13 cellular contexts compared by ENCODE assay signal in genomic region chr4:87033902-87034301, GRCh38.
DNase-seq lines count a peak whose midpoint lies in the region; ATAC-seq and TF ChIP-seq lines count a peak whose summit lies in the region.
"Had no signal": no experiment of that assay in that cellular context is flagged by ENCODE, and none has a peak within 500 bp of the region (broad histone marks: within the 10 kb centered on the region; RNA-seq: fewer than 3 reads in every experiment).

No MANE protein-coding gene starts in this region.

- no peaks in the 10 kb centered on the region for H3K9me3 ChIP-seq in adrenal gland (replicated peaks in 1 of 3)
- H3K9me3 ChIP-seq in stomach smooth muscle (ENCODE audit: control insufficient read depth in 2 of 2, low read length in 2 of 2) = no peaks in the 10 kb centered on the region

- H3K9me3 Mint-ChIP-seq in stimulated activated naive CD8-positive, alpha-beta T cell treated with anti-CD3 and anti-CD28 coated beads, Interleukin-15, amount 100 ng/mL, for 72 hours = no peaks in the 10 kb centered on the region
- H3K9me3 Mint-ChIP-seq: nephron progenitor cell had no signal

- no peak for TF ChIP-seq POLR2A in adrenal gland (IDR thresholded peaks at IDR 0.05)

- WGBS in adrenal gland, 4 donors = 74 to 81% (median 77%) methylated on average over 8 of the region's 8 CpGs

- no peak overlapping the region for H3K4me3 Mint-ChIP-seq in stimulated activated naive CD8-positive, alpha-beta T cell treated with anti-CD3 and anti-CD28 coated beads, Interleukin-15, amount 100 ng/mL, for 72 hours
- H3K4me3 Mint-ChIP-seq: nephron progenitor cell had no signal

- H3K36me3 ChIP-seq in adrenal gland (replicated peaks in 1 of 2) (no peaks in the 10 kb centered on the region), stomach smooth muscle (ENCODE audit: control insufficient read depth in 2 of 2, insufficient read depth in 2 of 2, low read length in 2 of 2) (no peaks in the 10 kb centered on the region)

- H3K4me3 ChIP-seq in GM12875 (ENCODE audit: low read depth, low read length) (no peak overlapping the region), adrenal gland (no peak overlapping the region), stomach smooth muscle (ENCODE audit: low read length in 2 of 2) (peak overlapping the region in 1 of 2 donors; percentile 24)

- H3K27ac ChIP-seq in adrenal gland (peak overlapping the region in 3 of 5 donors; percentile 33 to 48 (median 45)), stomach smooth muscle (ENCODE audit: low read length) (peak overlapping the region; percentile 42)

- H3K9ac ChIP-seq in stomach smooth muscle (ENCODE audit: low read length in 2 of 2) = no peak overlapping the region

- H3K27me3 ChIP-seq in adrenal gland (no peaks in the 10 kb centered on the region), stomach smooth muscle (ENCODE audit: control insufficient read depth in 1 of 2, insufficient read depth in 2 of 2, low read length in 2 of 2) (no peaks in the 10 kb centered on the region)

- intact Hi-C loops in adrenal gland (cut with DNase I) = no loop called here
- intact Hi-C loops in head of caudate nucleus (cut with DNase I) = no loop called here

- H3K27ac Mint-ChIP-seq in stimulated activated naive CD8-positive, alpha-beta T cell treated with anti-CD3 and anti-CD28 coated beads, Interleukin-15, amount 100 ng/mL, for 72 hours = no peak overlapping the region
- H3K27ac Mint-ChIP-seq: nephron progenitor cell had no signal

- H3K27me3 Mint-ChIP-seq in stimulated activated naive CD8-positive, alpha-beta T cell treated with anti-CD3 and anti-CD28 coated beads, Interleukin-15, amount 100 ng/mL, for 72 hours = no peaks in the 10 kb centered on the region

- TF ChIP-seq CTCF in GM12875 (IDR thresholded peaks at IDR 0.05; ENCODE audit: borderline replicate concordance, insufficient read depth, low read depth, low read length) (peak; percentile 21; the same call in 1 of the 2 replicates), adrenal gland (IDR thresholded peaks at IDR 0.05) (no peak)

- no peak for ATAC-seq in GM18870 (IDR thresholded peaks at IDR 0.05; ENCODE audit: unreplicated experiment)
- ATAC-seq in stimulated activated naive CD8-positive, alpha-beta T cell treated with anti-CD3 and anti-CD28 coated beads, Interleukin-15, amount 100 ng/mL, for 72 hours = no peak

- peaks cover 21% of the 10 kb centered on the region for H3K4me1 Mint-ChIP-seq in stimulated activated naive CD8-positive, alpha-beta T cell treated with anti-CD3 and anti-CD28 coated beads, Interleukin-15, amount 100 ng/mL, for 72 hours
- H3K4me1 Mint-ChIP-seq: nephron progenitor cell had no signal

- peaks cover 76 to 99% of the 10 kb centered on the region in 2 donors for H3K4me1 ChIP-seq in adrenal gland (replicated peaks in 1 of 2)
- H3K4me1 ChIP-seq in stomach smooth muscle (ENCODE audit: control insufficient read depth, insufficient read depth, low read length) = peaks cover 68% of the 10 kb centered on the region

- DNase-seq in adrenal gland (no peak), iPS-NIHi7 (ENCODE audit: extremely low spot score) (peak; percentile 50), head of caudate nucleus (no peak), occipital lobe (lab: John Stamatoyannopoulos, UW) (no peak)
- DNase-seq in stimulated activated naive CD8-positive, alpha-beta T cell treated with anti-CD3 and anti-CD28 coated beads, Interleukin-15, amount 100 ng/mL, for 72 hours = no peak
- DNase-seq: activated naive CD4-positive, alpha-beta T cell; central memory CD4-positive, alpha-beta T cell; NCI-H510A treated with DMSO at 0.1 percent for 48 hours; nephron progenitor cell; stimulated activated CD4-positive, alpha-beta T cell treated with anti-CD3 and anti-CD28 coated beads, Interleukin-15, amount 100 ng/mL, for 24 hours had no signal
